In the genomic region with DNA sequence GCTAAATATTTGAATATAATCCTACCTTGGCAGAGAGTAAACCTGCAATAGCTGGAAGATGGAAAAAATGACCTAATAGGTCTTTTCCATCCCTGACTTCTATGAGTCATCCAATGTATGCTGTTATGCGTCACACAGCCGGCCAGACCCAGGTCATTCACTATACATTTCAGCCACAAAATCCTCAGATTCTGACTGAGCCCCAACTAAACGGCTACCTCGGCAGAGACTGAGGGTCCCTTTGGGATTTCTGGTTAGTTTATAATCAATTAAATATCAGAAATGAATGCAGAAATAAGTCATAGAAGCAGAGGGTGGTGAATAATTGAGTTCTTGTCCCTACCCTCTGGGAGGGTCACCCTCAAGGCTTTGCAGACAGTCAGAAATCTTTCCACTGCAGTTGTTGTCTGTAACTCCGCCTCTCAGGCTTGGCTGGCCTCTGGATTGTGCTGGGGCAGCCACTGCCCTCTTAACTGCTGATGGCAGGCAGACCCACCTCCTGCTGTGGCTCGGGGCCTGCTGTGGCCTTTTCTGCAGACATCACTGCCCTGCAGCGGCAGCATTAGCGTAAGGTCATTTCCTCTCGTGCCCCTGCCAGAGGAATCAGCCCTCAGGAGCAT, we compare ENCODE assay signal across 9 cellular contexts.
DNase-seq lines count a peak whose midpoint lies in the region; ATAC-seq, FAIRE-seq and TF ChIP-seq lines count a peak whose summit lies in the region.
"Had no signal": no experiment of that assay in that cellular context is flagged by ENCODE, and none has a peak within 500 bp of the region (broad histone marks: within the 10 kb centered on the region; RNA-seq: fewer than 3 reads in every experiment).

No MANE protein-coding gene starts in this region.

- H2AK9ac ChIP-seq in IMR-90 (replicated peaks; ENCODE audit: low read depth, low read length, poor library complexity), result peak overlapping the region; percentile 6

- BruUV-seq in IMR-90 (replicated peaks; lab: Mats Ljungman, UMichigan), result no TSS peak

- ATAC-seq in IMR-90 (ENCODE audit: low read depth) (peak; percentile 79), GM21737 (IDR thresholded peaks at IDR 0.05; ENCODE audit: unreplicated experiment) (no peak), GM18502 (IDR thresholded peaks at IDR 0.05; ENCODE audit: poor library complexity, unreplicated experiment) (no peak)

- H3K14ac ChIP-seq in IMR-90 (replicated peaks; ENCODE audit: low read depth, low read length), result no peak overlapping the region

- 0 out of 2 replicates have a peak overlapping the region, but pooled peaks have one; percentile 43 for H2BK20ac ChIP-seq in IMR-90 (ENCODE audit: low read depth, low read length)

- peak overlapping the region; percentile 35 for H3K4ac ChIP-seq in IMR-90 (ENCODE audit: low read depth, low read length)

- TF ChIP-seq CTCF in IMR-90 (conservative IDR thresholded peaks at IDR 0.05; ENCODE audit: low read depth, low read length) (no peak), bronchial epithelial cell (IDR thresholded peaks at IDR 0.05; ENCODE audit: insufficient read depth, low read length, severe bottlenecking) (no peak)

- DNase-seq in EL (peak; percentile 79), IMR-90 (peak; percentile 86), bronchial epithelial cell (ENCODE audit: low read depth) (peak; percentile 91), mucosa of gallbladder (ENCODE audit: low spot score) (peak; percentile 15), epidermal melanocyte (ENCODE audit: insufficient read length, low spot score) (no peak)
- no peak for DNase-seq in activated naive CD4-positive, alpha-beta T cell treated with Interleukin-2 at 50 U/mL for 16 hours
- DNase-seq: colonic mucosa had no signal

- dilution Hi-C loops in IMR-90 (cut with HindIII; ENCODE audit: low sequenced_read_pairs, unreplicated experiment), result no loop called here

- CTCF ChIA-PET in IMR-90 (lab: Yijun Ruan, JAX), result interaction anchor here (0.6 kb wide), 1 partner anchor 164 kb away, joined by 4 read pairs; no protein-coding TSS in a partner anchor

- WGBS in IMR-90 (ENCODE audit: extremely low coverage in 2 of 2, insufficient read length in 1 of 2), 2 experiments, result 43% methylated on average over 4 of the region's 9 CpGs; no CpG with 5 or more reads in 1 of the 2 experiments

- no peaks in the 10 kb centered on the region for H4K20me1 ChIP-seq in IMR-90 (ENCODE audit: insufficient read depth, low read length)

- H3K27ac ChIP-seq in IMR-90 (ENCODE audit: insufficient read depth, low read length), result peak overlapping the region; percentile 6
- H3K27ac ChIP-seq: colonic mucosa had no signal

- POLR2A ChIA-PET in IMR-90 (lab: Charles Lee; ENCODE audit: unreplicated experiment), result no interaction called here

- H3K27me3 ChIP-seq in IMR-90 (ENCODE audit: control insufficient read depth, insufficient read depth, low read length), result no peaks in the 10 kb centered on the region
- H3K27me3 ChIP-seq in bronchial epithelial cell (ENCODE audit: control insufficient read depth, insufficient read depth, low read length), result no peaks in the 10 kb centered on the region
- H3K27me3 ChIP-seq: colonic mucosa had no signal

- peak overlapping the region; percentile 47 for H2AFZ ChIP-seq in IMR-90 (replicated peaks; ENCODE audit: low read length, poor library complexity)

- no peak for TF ChIP-seq POLR2A in IMR-90 (IDR thresholded peaks at IDR 0.05; ENCODE audit: low read depth, low read length)

- no peak for FAIRE-seq in bronchial epithelial cell (lab: Jason Lieb, UNC)

- in situ Hi-C loops in IMR-90 (cut with MboI; ENCODE audit: low sequenced_read_pairs), result no loop called here

- H4K8ac ChIP-seq in IMR-90 (ENCODE audit: low read depth in 2 of 2, low read length in 2 of 2), result peak overlapping the region; percentile 2 to 46; a peak in 3 of 4 replicates

- no peak overlapping the region for H3K9ac ChIP-seq in IMR-90 (ENCODE audit: low read depth, low read length)

- no peaks in the 10 kb centered on the region; the same call in 1 of the 2 replicates for H3K9me1 ChIP-seq in IMR-90 (ENCODE audit: insufficient read depth, low read length)

- H2BK5ac ChIP-seq in IMR-90 (ENCODE audit: low read depth, low read length, poor library complexity, severe bottlenecking), result peak overlapping the region; percentile 37

- no peak for TF ChIP-seq RAD21 in IMR-90 (IDR thresholded peaks at IDR 0.05; ENCODE audit: low read length)

- no peaks in the 10 kb centered on the region for H3K79me1 ChIP-seq in IMR-90 (ENCODE audit: low read depth in 1 of 2, low read length in 2 of 2)

- no peak overlapping the region for H3K23ac ChIP-seq in IMR-90 (ENCODE audit: low read depth, low read length)

- H3K36me3 ChIP-seq in IMR-90 (ENCODE audit: control insufficient read depth, insufficient read depth, low read length) (no peaks in the 10 kb centered on the region), bronchial epithelial cell (ENCODE audit: control insufficient read depth, insufficient read depth, low read length) (no peaks in the 10 kb centered on the region)
- H3K36me3 ChIP-seq: colonic mucosa had no signal

- intact Hi-C loops in IMR-90 (cut with micrococcal nuclease), result no loop called here

- H3K4me1 ChIP-seq in IMR-90 (ENCODE audit: control insufficient read depth, insufficient read depth, low read length), result peaks cover 7% of the 10 kb centered on the region
- H3K4me1 ChIP-seq: colonic mucosa had no signal

- no peak overlapping the region; the same call in 1 of the 2 replicates for H3K4me2 ChIP-seq in IMR-90 (ENCODE audit: low read depth, low read length)

- H3K18ac ChIP-seq in IMR-90 (ENCODE audit: low read depth, low read length), result peak overlapping the region; percentile 30; the same call in 1 of the 2 replicates

- H2BK15ac ChIP-seq in IMR-90 (ENCODE audit: low read depth, low read length), result peak overlapping the region; percentile 16; the same call in 1 of the 3 replicates

- H3K56ac ChIP-seq in IMR-90 (ENCODE audit: extremely low read depth, insufficient read depth, low read length), result no peak overlapping the region

- H4K5ac ChIP-seq in IMR-90 (ENCODE audit: low read depth, low read length), result peak overlapping the region; percentile 22; the same call in 1 of the 2 replicates

- no peak overlapping the region for H3K4me3 ChIP-seq in IMR-90 (ENCODE audit: insufficient read depth, low read depth, low read length)
- no peak overlapping the region for H3K4me3 ChIP-seq in bronchial epithelial cell (ENCODE audit: low read depth, low read length)
- H3K4me3 ChIP-seq: colonic mucosa had no signal

- H4K91ac ChIP-seq in IMR-90 (ENCODE audit: insufficient read depth, low read depth, low read length), result no peak overlapping the region

- H3K9me3 ChIP-seq in IMR-90 (ENCODE audit: control insufficient read depth, insufficient read depth, low read length), result no peaks in the 10 kb centered on the region
- H3K9me3 ChIP-seq: colonic mucosa had no signal

- no peak overlapping the region for H2AK5ac ChIP-seq in IMR-90 (ENCODE audit: low read depth, low read length)

- peak overlapping the region; percentile 31; the same call in 1 of the 2 replicates for H2BK120ac ChIP-seq in IMR-90 (ENCODE audit: low read depth, low read length)

TF ChIP-seq in IMR-90, 13 proteins besides CTCF, POLR2A, EP300 and RAD21:
- TF ChIP-seq CEBPB (IDR thresholded peaks at IDR 0.05; ENCODE audit: low read depth, low read length), result 0 out of 2 replicates have a peak, but pooled peaks have one; percentile 7
- TF ChIP-seq FOS (IDR thresholded peaks at IDR 0.05; ENCODE audit: low read depth, low read length), result peak; percentile 94
- TF ChIP-seq BHLHE40 (IDR thresholded peaks at IDR 0.05; ENCODE audit: low read depth, low read length), result 0 out of 2 replicates have a peak, but pooled peaks have one; percentile 23
- no peak for TF ChIP-seq SMC3 (IDR thresholded peaks at IDR 0.05; ENCODE audit: low read depth, low read length)

Comparison
In these comparisons a context has a peak if more than half of its experiments do, and no peak if none do; other contexts are left out.
1. DNase-seq: peak in EL (single experiment), IMR-90 (single experiment), bronchial epithelial cell (single experiment) and mucosa of gallbladder (single experiment); none in epidermal melanocyte (single experiment) and activated naive CD4-positive, alpha-beta T cell treated with Interleukin-2 at 50 U/mL for 16 hours (single experiment).